25 cellular contexts compared by ENCODE assay signal in genomic region chr10:38102889-38103288, GRCh38.
"Had no signal": no experiment of that assay in that cellular context is flagged by ENCODE, and none has a peak within 500 bp of the region (broad histone marks: within the 10 kb centered on the region; RNA-seq: fewer than 3 reads in every experiment).

No MANE protein-coding gene starts in this region.

- H3K27me3 Mint-ChIP-seq: naive thymus-derived CD8-positive, alpha-beta T cell; stimulated activated naive CD8-positive, alpha-beta T cell treated with anti-CD3 and anti-CD28 coated beads, Interleukin-15, amount 100 ng/mL, for 72 hours had no signal

- H3K27me3 ChIP-seq: dorsolateral prefrontal cortex, gastrocnemius medialis, neutrophil, pancreas, suprapubic skin, transverse colon, upper lobe of right lung, uterus had no signal

- H3K4me2 ChIP-seq: smooth muscle cell had no signal

- H3K36me3 ChIP-seq: neutrophil, uterus had no signal

- H3K9me3 ChIP-seq: neutrophil had no signal

- H3K27ac ChIP-seq: dorsolateral prefrontal cortex, gastrocnemius medialis, neutrophil, pancreas, suprapubic skin, transverse colon, upper lobe of right lung, uterus had no signal

- H3K27ac Mint-ChIP-seq: naive thymus-derived CD8-positive, alpha-beta T cell; stimulated activated naive CD8-positive, alpha-beta T cell treated with anti-CD3 and anti-CD28 coated beads, Interleukin-15, amount 100 ng/mL, for 72 hours had no signal

- ATAC-seq: esophagus mucosa; gastrocnemius medialis; naive thymus-derived CD8-positive, alpha-beta T cell; pancreas; sciatic nerve; stimulated activated naive CD8-positive, alpha-beta T cell treated with anti-CD3 and anti-CD28 coated beads, Interleukin-15, amount 100 ng/mL, for 72 hours; upper lobe of right lung had no signal

- FAIRE-seq: colon, keratinocyte, pancreas had no signal

- H3K4me3 Mint-ChIP-seq: naive thymus-derived CD8-positive, alpha-beta T cell; neural crest cell; stimulated activated naive CD8-positive, alpha-beta T cell treated with anti-CD3 and anti-CD28 coated beads, Interleukin-15, amount 100 ng/mL, for 72 hours had no signal

- H3K4me3 ChIP-seq: dorsolateral prefrontal cortex, pancreas, smooth muscle cell, suprapubic skin, transverse colon, upper lobe of right lung, uterus had no signal

- H3K4me1 ChIP-seq: gastrocnemius medialis, pancreas, suprapubic skin, transverse colon, upper lobe of right lung, uterus had no signal

- DNase-seq: dorsolateral prefrontal cortex; effector CD4-positive, alpha-beta T cell; foreskin fibroblast; gastrocnemius medialis; head of caudate nucleus; mammary epithelial cell; naive thymus-derived CD8-positive, alpha-beta T cell; pancreas; stimulated activated CD4-positive, alpha-beta T cell treated with anti-CD3 and anti-CD28 coated beads, Interleukin-12 subunit alpha, Interleukin-12 subunit beta, amount 100 ng/mL, for 4 hours; stimulated activated CD4-positive, alpha-beta T cell treated with anti-CD3 and anti-CD28 coated beads, Interleukin-1b, Interleukin-23, amount 100 ng/mL, for 48 hours; stimulated activated CD4-positive, alpha-beta T cell treated with anti-CD3 and anti-CD28 coated beads, Interleukin-4, amount 100 ng/mL, for 1 hour; stimulated activated CD8-positive, alpha-beta memory T cell treated with anti-CD3 and anti-CD28 coated beads, Interleukin-4, amount 100 ng/mL, for 48 hours; stimulated activated naive CD4-positive, alpha-beta T cell; stimulated activated naive CD8-positive, alpha-beta T cell treated with anti-CD3 and anti-CD28 coated beads, Interleukin-15, amount 100 ng/mL, for 72 hours; transverse colon; upper lobe of right lung; uterus had no signal

- H3K4me1 Mint-ChIP-seq: neural crest cell had no signal
